13 cellular contexts compared by ENCODE assay signal in genomic region chr3:36693670-36694069, GRCh38.
DNase-seq lines count a peak whose midpoint lies in the region; ATAC-seq, FAIRE-seq and TF ChIP-seq lines count a peak whose summit lies in the region.
"Had no signal": no experiment of that assay in that cellular context is flagged by ENCODE, and none has a peak within 500 bp of the region (broad histone marks: within the 10 kb centered on the region; RNA-seq: fewer than 3 reads in every experiment).

No MANE protein-coding gene starts in this region.

- no peak overlapping the region for H3K27ac ChIP-seq in astrocyte (ENCODE audit: low read depth, low read length)
- H3K27ac ChIP-seq: SJSA1 had no signal

- H3K36me3 ChIP-seq in astrocyte (ENCODE audit: insufficient read depth, low read length) = no peaks in the 10 kb centered on the region
- H3K36me3 ChIP-seq: BE2C, SJSA1 had no signal

- no peak overlapping the region for H2AFZ ChIP-seq in astrocyte (ENCODE audit: low read depth, low read length)

- no peaks in the 10 kb centered on the region for H4K20me1 ChIP-seq in astrocyte (ENCODE audit: insufficient read depth, low read length)

- DNase-seq in astrocyte (ENCODE audit: low read depth) (no peak), KG1 (lab: John Stamatoyannopoulos, UW) (no peak), cerebellar nuclear complex (lab: John Stamatoyannopoulos, UW) (no peak), SW480 (ENCODE audit: low spot score) (no peak)
- no peak for DNase-seq in effector memory CD8-positive, alpha-beta T cell
- DNase-seq: activated CD8-positive, alpha-beta T cell treated with anti-CD3 and anti-CD28 coated beads for 36 hours; BE2C; DMS79 treated with DMSO at 0.1 percent for 48 hours had no signal

- H3K4me3 ChIP-seq in astrocyte (ENCODE audit: insufficient read depth, low read depth, low read length) = no peak overlapping the region
- H3K4me3 ChIP-seq: SJSA1 had no signal

- H3K27me3 ChIP-seq in astrocyte (ENCODE audit: insufficient read depth, low read length) = no peaks in the 10 kb centered on the region
- H3K27me3 ChIP-seq: BE2C, SJSA1 had no signal

- H3K9me3 ChIP-seq in astrocyte (ENCODE audit: insufficient read depth, low read depth, low read length) = no peaks in the 10 kb centered on the region
- H3K9me3 ChIP-seq: BE2C, SJSA1 had no signal

- H3K4me2 ChIP-seq in astrocyte (ENCODE audit: low read length) = no peak overlapping the region

- H3K4me1 ChIP-seq in astrocyte (ENCODE audit: insufficient read depth, low read length) = peaks cover 5% of the 10 kb centered on the region

- no peak for TF ChIP-seq CTCF in astrocyte (IDR thresholded peaks at IDR 0.05; ENCODE audit: insufficient read depth, low read depth, low read length)

- no peak overlapping the region for H3K9ac ChIP-seq in astrocyte (ENCODE audit: low read length)

- peaks cover 5% of the 10 kb centered on the region for H3K9me3 Mint-ChIP-seq in astrocyte (ENCODE audit: unreplicated experiment)
- no peaks in the 10 kb centered on the region for H3K9me3 Mint-ChIP-seq in effector memory CD8-positive, alpha-beta T cell
- H3K9me3 Mint-ChIP-seq: activated CD8-positive, alpha-beta T cell treated with anti-CD3 and anti-CD28 coated beads for 36 hours had no signal

- H3K4me3 Mint-ChIP-seq in astrocyte (ENCODE audit: unreplicated experiment) = no peak overlapping the region
- no peak overlapping the region for H3K4me3 Mint-ChIP-seq in effector memory CD8-positive, alpha-beta T cell
- H3K4me3 Mint-ChIP-seq: activated CD8-positive, alpha-beta T cell treated with anti-CD3 and anti-CD28 coated beads for 36 hours had no signal

- H3K79me2 ChIP-seq in astrocyte (ENCODE audit: insufficient read depth, low read length) = no peaks in the 10 kb centered on the region

- no peak for FAIRE-seq in astrocyte (lab: Jason Lieb, UNC)
- FAIRE-seq: H54 had no signal

- no peaks in the 10 kb centered on the region for H3K36me3 Mint-ChIP-seq in astrocyte (ENCODE audit: low read depth, unreplicated experiment)
- no peaks in the 10 kb centered on the region for H3K36me3 Mint-ChIP-seq in effector memory CD8-positive, alpha-beta T cell (ENCODE audit: insufficient read depth)

- H3K27ac Mint-ChIP-seq in astrocyte (ENCODE audit: unreplicated experiment) = peak overlapping the region; percentile 27
- no peak overlapping the region for H3K27ac Mint-ChIP-seq in effector memory CD8-positive, alpha-beta T cell
- H3K27ac Mint-ChIP-seq: activated CD8-positive, alpha-beta T cell treated with anti-CD3 and anti-CD28 coated beads for 36 hours had no signal

- no peaks in the 10 kb centered on the region for H3K27me3 Mint-ChIP-seq in astrocyte (ENCODE audit: low read depth, unreplicated experiment)
- peaks cover 13 to 37% of the 10 kb centered on the region in 2 donors for H3K27me3 Mint-ChIP-seq in effector memory CD8-positive, alpha-beta T cell
- H3K27me3 Mint-ChIP-seq: activated CD8-positive, alpha-beta T cell treated with anti-CD3 and anti-CD28 coated beads for 36 hours had no signal

- peaks cover 13% of the 10 kb centered on the region for H3K4me1 Mint-ChIP-seq in astrocyte (ENCODE audit: low read depth, unreplicated experiment)
- H3K4me1 Mint-ChIP-seq in effector memory CD8-positive, alpha-beta T cell (ENCODE audit: low read depth in 2 of 2) = no peaks in the 10 kb centered on the region

- peak; percentile 77 for ATAC-seq in GM18861 (IDR thresholded peaks at IDR 0.05; ENCODE audit: unreplicated experiment)
- peak; percentile 42 for ATAC-seq in GM21526 (IDR thresholded peaks at IDR 0.05; ENCODE audit: low FRiP score, unreplicated experiment)
- ATAC-seq in HG02981 (IDR thresholded peaks at IDR 0.05; ENCODE audit: unreplicated experiment) = peak; percentile 54
- ATAC-seq in effector memory CD8-positive, alpha-beta T cell (replicated peaks) = no peak
- ATAC-seq: activated CD8-positive, alpha-beta T cell treated with anti-CD3 and anti-CD28 coated beads for 36 hours had no signal
